ENCODE assay signal across 19 cellular contexts in genomic region chr13:99064624-99065249, GRCh38.
DNase-seq lines count a peak whose midpoint lies in the region; ATAC-seq and TF ChIP-seq lines count a peak whose summit lies in the region.
"Had no signal": no experiment of that assay in that cellular context is flagged by ENCODE, and none has a peak within 500 bp of the region (broad histone marks: within the 10 kb centered on the region; RNA-seq: fewer than 3 reads in every experiment).

No MANE protein-coding gene starts in this region.

- TF ChIP-seq POLR2A in IMR-90 (IDR thresholded peaks at IDR 0.05; ENCODE audit: low read depth, low read length): no peak

- H3K9me3 Mint-ChIP-seq in activated CD4-positive, alpha-beta T cell treated with anti-CD3 and anti-CD28 coated beads, Interleukin-2, amount 10 ng/mL, durations not matched to agents 24 days and 14 days: peaks cover 18% of the 10 kb centered on the region
- peaks cover 20% of the 10 kb centered on the region for H3K9me3 Mint-ChIP-seq in activated CD4-positive, alpha-beta T cell treated with anti-CD3 and anti-CD28 coated beads, Interleukin-2, amount 10 ng/mL, durations not matched to agents 7 days and 5 days
- no peaks in the 10 kb centered on the region for H3K9me3 Mint-ChIP-seq in effector memory CD8-positive, alpha-beta T cell
- no peaks in the 10 kb centered on the region for H3K9me3 Mint-ChIP-seq in nephron
- H3K9me3 Mint-ChIP-seq: activated T-cell treated with anti-CD3 and anti-CD28 coated beads, Interleukin-2, amount 50 U/mL, for 4 hours; IgD-negative memory B cell had no signal

- POLR2A ChIA-PET in activated CD4-positive, alpha-beta T cell treated with anti-CD3 and anti-CD28 coated beads, Interleukin-2, amount 10 ng/mL, durations not matched to agents 7 days and 5 days (lab: Charles Lee): no interaction called here
- POLR2A ChIA-PET in IMR-90 (lab: Charles Lee; ENCODE audit: unreplicated experiment): no interaction called here

- peaks cover 4% of the 10 kb centered on the region for H3K9me3 ChIP-seq in IMR-90 (ENCODE audit: control insufficient read depth, insufficient read depth, low read length)
- H3K9me3 ChIP-seq: neutrophil, suprapubic skin had no signal

- no TSS peak for BruUV-seq in IMR-90 (replicated peaks; lab: Mats Ljungman, UMichigan)

- H3K36me3 ChIP-seq in IMR-90 (ENCODE audit: control insufficient read depth, insufficient read depth, low read length): no peaks in the 10 kb centered on the region
- H3K36me3 ChIP-seq: neutrophil, suprapubic skin had no signal

- no peak overlapping the region for H3K9ac ChIP-seq in IMR-90 (ENCODE audit: low read depth, low read length)
- H3K9ac ChIP-seq: BLaER1 treated with 17β-estradiol and CSF1 and Interleukin-3, amounts not matched to agents 10 nM and 100 nM had no signal

- no peak overlapping the region for H4K91ac ChIP-seq in IMR-90 (ENCODE audit: insufficient read depth, low read depth, low read length)

- H4K5ac ChIP-seq in IMR-90 (ENCODE audit: low read depth, low read length): no peak overlapping the region

- no peak overlapping the region for H3K4me2 ChIP-seq in IMR-90 (ENCODE audit: low read depth, low read length)

- TF ChIP-seq CTCF in IMR-90 (conservative IDR thresholded peaks at IDR 0.05; ENCODE audit: low read depth, low read length): no peak
- TF ChIP-seq CTCF in nephron (IDR thresholded peaks at IDR 0.05; ENCODE audit: unreplicated experiment in 3 of 3): no peak

- H3K4me3 ChIP-seq in IMR-90 (ENCODE audit: insufficient read depth, low read depth, low read length): no peak overlapping the region
- H3K4me3 ChIP-seq: BLaER1 treated with 17β-estradiol and CSF1 and Interleukin-3, amounts not matched to agents 10 nM and 100 nM; suprapubic skin had no signal

- peak overlapping the region; percentile 14; the same call in 1 of the 2 replicates for H2BK20ac ChIP-seq in IMR-90 (ENCODE audit: low read depth, low read length)

- H2AK5ac ChIP-seq in IMR-90 (ENCODE audit: low read depth, low read length): peak overlapping the region; percentile 38; the same call in 1 of the 2 replicates

- peaks cover 57% of the 10 kb centered on the region for H3K4me1 Mint-ChIP-seq in activated CD4-positive, alpha-beta T cell treated with anti-CD3 and anti-CD28 coated beads, Interleukin-2, amount 10 ng/mL, durations not matched to agents 24 days and 14 days
- peaks cover 80% of the 10 kb centered on the region for H3K4me1 Mint-ChIP-seq in activated CD4-positive, alpha-beta T cell treated with anti-CD3 and anti-CD28 coated beads, Interleukin-2, amount 10 ng/mL, durations not matched to agents 7 days and 5 days
- peaks cover 35 to 48% of the 10 kb centered on the region in 2 donors for H3K4me1 Mint-ChIP-seq in effector memory CD8-positive, alpha-beta T cell (ENCODE audit: low read depth in 2 of 2)
- H3K4me1 Mint-ChIP-seq in nephron: peaks cover 59% of the 10 kb centered on the region

- intact Hi-C loops in activated CD4-positive, alpha-beta T cell treated with anti-CD3 and anti-CD28 coated beads, Interleukin-2, amount 10 ng/mL, durations not matched to agents 24 days and 14 days (cut with micrococcal nuclease): no loop called here
- intact Hi-C loops in IMR-90 (cut with micrococcal nuclease): no loop called here

- H3K14ac ChIP-seq in IMR-90 (replicated peaks; ENCODE audit: low read depth, low read length): no peak overlapping the region

- ATAC-seq in IMR-90 (ENCODE audit: low read depth) (no peak), HG03460 (IDR thresholded peaks at IDR 0.05; ENCODE audit: unreplicated experiment) (no peak), HG03354 (IDR thresholded peaks at IDR 0.05; ENCODE audit: poor library complexity, severe bottlenecking, unreplicated experiment) (no peak), HG02981 (IDR thresholded peaks at IDR 0.05; ENCODE audit: unreplicated experiment) (no peak)
- no peak for ATAC-seq in effector memory CD8-positive, alpha-beta T cell (replicated peaks)
- ATAC-seq: left colon had no signal

- no peak overlapping the region for H3K4ac ChIP-seq in IMR-90 (ENCODE audit: low read depth, low read length)

- 0 out of 3 replicates have a peak overlapping the region, but pooled peaks have one; percentile 47 for H2BK15ac ChIP-seq in IMR-90 (ENCODE audit: low read depth, low read length)

- H2AFZ ChIP-seq in IMR-90 (replicated peaks; ENCODE audit: low read length, poor library complexity): no peak overlapping the region

- peaks cover 0 to 36% of the 10 kb centered on the region in 2 experiments; a peak in 2 of 4 replicates for H3K79me1 ChIP-seq in IMR-90 (ENCODE audit: low read depth in 1 of 2, low read length in 2 of 2)

- H3K27me3 Mint-ChIP-seq in activated CD4-positive, alpha-beta T cell treated with anti-CD3 and anti-CD28 coated beads, Interleukin-2, amount 10 ng/mL, durations not matched to agents 24 days and 14 days: no peaks in the 10 kb centered on the region
- no peaks in the 10 kb centered on the region for H3K27me3 Mint-ChIP-seq in activated CD4-positive, alpha-beta T cell treated with anti-CD3 and anti-CD28 coated beads, Interleukin-2, amount 10 ng/mL, durations not matched to agents 7 days and 5 days
- H3K27me3 Mint-ChIP-seq in effector memory CD8-positive, alpha-beta T cell: no peaks in the 10 kb centered on the region
- no peaks in the 10 kb centered on the region for H3K27me3 Mint-ChIP-seq in nephron (ENCODE audit: low read depth)

- H3K27me3 ChIP-seq in IMR-90 (ENCODE audit: control insufficient read depth, insufficient read depth, low read length): no peaks in the 10 kb centered on the region
- H3K27me3 ChIP-seq: suprapubic skin had no signal

- dilution Hi-C loops in IMR-90 (cut with HindIII; ENCODE audit: low sequenced_read_pairs, unreplicated experiment): no loop called here

- 0 out of 2 replicates have a peak overlapping the region, but pooled peaks have one; percentile 2 for H2BK120ac ChIP-seq in IMR-90 (ENCODE audit: low read depth, low read length)

- no peak overlapping the region for H2AK9ac ChIP-seq in IMR-90 (replicated peaks; ENCODE audit: low read depth, low read length, poor library complexity)

- H3K56ac ChIP-seq in IMR-90 (ENCODE audit: extremely low read depth, insufficient read depth, low read length): no peak overlapping the region

- no peak for DNase-seq in activated CD4-positive, alpha-beta T cell treated with anti-CD3 and anti-CD28 coated beads, Interleukin-2, amount 10 ng/mL, durations not matched to agents 24 days and 14 days
- no peak for DNase-seq in activated CD4-positive, alpha-beta T cell treated with anti-CD3 and anti-CD28 coated beads, Interleukin-2, amount 10 ng/mL, durations not matched to agents 7 days and 5 days
- DNase-seq in IMR-90: no peak
- DNase-seq in effector memory CD8-positive, alpha-beta T cell: no peak
- DNase-seq: activated CD4-positive, alpha-beta T cell treated with anti-CD3 and anti-CD28 coated beads, Interleukin-2, amount 50 U/mL, for 4 hours; activated T-cell treated with anti-CD3 and anti-CD28 coated beads, Interleukin-2, amount 50 U/mL, for 4 hours; H7; left colon; midbrain; NCI-H1930; SHP77 treated with DMSO at 0.1 percent for 48 hours had no signal

- no CpG with 5 or more reads among the region's 5 CpGs for WGBS in IMR-90 (ENCODE audit: extremely low coverage in 2 of 2, insufficient read length in 1 of 2), 2 experiments

- no peak overlapping the region for H3K18ac ChIP-seq in IMR-90 (ENCODE audit: low read depth, low read length)

- peak overlapping the region; percentile 11 for H3K27ac Mint-ChIP-seq in activated CD4-positive, alpha-beta T cell treated with anti-CD3 and anti-CD28 coated beads, Interleukin-2, amount 10 ng/mL, durations not matched to agents 24 days and 14 days
- H3K27ac Mint-ChIP-seq in activated CD4-positive, alpha-beta T cell treated with anti-CD3 and anti-CD28 coated beads, Interleukin-2, amount 10 ng/mL, durations not matched to agents 7 days and 5 days: no peak overlapping the region
- peak overlapping the region; percentile 1 to 2 for H3K27ac Mint-ChIP-seq in effector memory CD8-positive, alpha-beta T cell
- H3K27ac Mint-ChIP-seq in nephron: peak overlapping the region; percentile 1 to 88 (median 34)

- no peak overlapping the region for H4K8ac ChIP-seq in IMR-90 (ENCODE audit: low read depth in 2 of 2, low read length in 2 of 2)

- in situ Hi-C loops in IMR-90 (cut with MboI; ENCODE audit: low sequenced_read_pairs): no loop called here

- H3K9me1 ChIP-seq in IMR-90 (ENCODE audit: insufficient read depth, low read length): peaks cover 6% of the 10 kb centered on the region

- CTCF ChIA-PET in activated CD4-positive, alpha-beta T cell treated with anti-CD3 and anti-CD28 coated beads, Interleukin-2, amount 10 ng/mL, durations not matched to agents 7 days and 5 days (lab: Charles Lee): interaction anchor here (1.1 to 3.7 kb wide), 7 partner anchors 9 to 36 kb away, joined by 3 to 21 read pairs (median 3); no protein-coding TSS in a partner anchor
- CTCF ChIA-PET in IMR-90 (lab: Yijun Ruan, JAX): no interaction called here

- peaks cover 18% of the 10 kb centered on the region for H3K4me1 ChIP-seq in IMR-90 (ENCODE audit: control insufficient read depth, insufficient read depth, low read length)

- no peak for TF ChIP-seq RAD21 in IMR-90 (IDR thresholded peaks at IDR 0.05; ENCODE audit: low read length)

- H3K36me3 Mint-ChIP-seq in activated CD4-positive, alpha-beta T cell treated with anti-CD3 and anti-CD28 coated beads, Interleukin-2, amount 10 ng/mL, durations not matched to agents 24 days and 14 days (ENCODE audit: low read depth): peaks cover 43% of the 10 kb centered on the region
- H3K36me3 Mint-ChIP-seq in activated CD4-positive, alpha-beta T cell treated with anti-CD3 and anti-CD28 coated beads, Interleukin-2, amount 10 ng/mL, durations not matched to agents 7 days and 5 days (ENCODE audit: low read depth): peaks cover 70% of the 10 kb centered on the region
- H3K36me3 Mint-ChIP-seq in effector memory CD8-positive, alpha-beta T cell (ENCODE audit: insufficient read depth): peaks cover 2% of the 10 kb centered on the region
- H3K36me3 Mint-ChIP-seq in nephron (ENCODE audit: low read depth): no peaks in the 10 kb centered on the region

- H3K23ac ChIP-seq in IMR-90 (ENCODE audit: low read depth, low read length): no peak overlapping the region

- no peak overlapping the region for H2BK5ac ChIP-seq in IMR-90 (ENCODE audit: low read depth, low read length, poor library complexity, severe bottlenecking)

- no peak overlapping the region for H3K4me3 Mint-ChIP-seq in activated CD4-positive, alpha-beta T cell treated with anti-CD3 and anti-CD28 coated beads, Interleukin-2, amount 10 ng/mL, durations not matched to agents 24 days and 14 days
- no peak overlapping the region for H3K4me3 Mint-ChIP-seq in activated CD4-positive, alpha-beta T cell treated with anti-CD3 and anti-CD28 coated beads, Interleukin-2, amount 10 ng/mL, durations not matched to agents 7 days and 5 days
- no peak overlapping the region for H3K4me3 Mint-ChIP-seq in effector memory CD8-positive, alpha-beta T cell
- peak overlapping the region in 1 of 3 experiments; percentile 12 for H3K4me3 Mint-ChIP-seq in nephron
- H3K4me3 Mint-ChIP-seq: activated T-cell treated with anti-CD3 and anti-CD28 coated beads, Interleukin-2, amount 50 U/mL, for 4 hours; IgD-negative memory B cell had no signal

- no peak overlapping the region for H3K27ac ChIP-seq in IMR-90 (ENCODE audit: insufficient read depth, low read length)
- H3K27ac ChIP-seq: BLaER1 treated with 17β-estradiol and CSF1 and Interleukin-3, amounts not matched to agents 10 nM and 100 nM; neutrophil; suprapubic skin had no signal

- peaks cover 3% of the 10 kb centered on the region; the same call in 1 of the 2 replicates for H4K20me1 ChIP-seq in IMR-90 (ENCODE audit: insufficient read depth, low read length)
